In genomic region chr2:181910028-181910763, GRCh38 we compare ENCODE assay signal across 20 cellular contexts. TPM values are rescaled to one million over a fixed set of nuclear protein-coding genes. Genes with fewer than 3 reads are reported as not detected.
DNase-seq lines count a peak whose midpoint lies in the region; ATAC-seq, FAIRE-seq and TF ChIP-seq lines count a peak whose summit lies in the region.
"Had no signal": no experiment of that assay in that cellular context is flagged by ENCODE, and none has a peak within 500 bp of the region (broad histone marks: within the 10 kb centered on the region; RNA-seq: fewer than 3 reads in every experiment).

No MANE protein-coding gene starts in this region.

- RAD21 ChIA-PET in HCT116 (lab: Charles Lee; ENCODE audit: low non-redundant PET in 1 of 2, low total read pairs in 2 of 2, uncharacterized antibody in 2 of 2, unreplicated experiment in 2 of 2) = no interaction called here

- POLR2A ChIA-PET in HCT116 (lab: Charles Lee) = interaction anchor here (0.6 to 1.9 kb wide), 5 partner anchors 10 to 733 kb away, joined by 3 to 11 read pairs (median 4); no protein-coding TSS in a partner anchor

- TF ChIP-seq CTCF in HCT116 (IDR thresholded peaks at IDR 0.05 in 2 of 3, conservative IDR thresholded peaks at IDR 0.05 in 1 of 3; ENCODE audit: borderline replicate concordance in 1 of 3, insufficient read depth in 1 of 3, low read depth in 2 of 3, low read length in 2 of 3) (no peak), MM.1S (IDR thresholded peaks at IDR 0.05; ENCODE audit: low read length) (no peak), pancreas (IDR thresholded peaks at IDR 0.05) (no peak), BE2C (IDR thresholded peaks at IDR 0.05; ENCODE audit: low read depth, low read length) (no peak)

- no TSS peak for BruUV-seq in HCT116 (replicated peaks; lab: Mats Ljungman, UMichigan)

- H3K9me2 ChIP-seq in HCT116 (ENCODE audit: insufficient read depth) (no peaks in the 10 kb centered on the region), MM.1S (replicated peaks; ENCODE audit: insufficient read depth, low read length) (no peaks in the 10 kb centered on the region)

- H3K9me3 ChIP-seq in HCT116 (ENCODE audit: control insufficient read depth in 1 of 2, insufficient read depth in 1 of 2, low read depth in 1 of 2, low read length in 2 of 2) = no peaks in the 10 kb centered on the region
- no peaks in the 10 kb centered on the region for H3K9me3 ChIP-seq in MM.1S (replicated peaks; ENCODE audit: insufficient read depth, low read length)
- H3K9me3 ChIP-seq in pancreas = peaks cover 0 to 3% (median 0%) of the 10 kb centered on the region in 4 donors
- H3K9me3 ChIP-seq in BE2C = no peaks in the 10 kb centered on the region
- H3K9me3 ChIP-seq: BLaER1 treated with 17β-estradiol and CSF1 and Interleukin-3, amounts not matched to agents 10 nM and 100 nM; heart left ventricle; SJSA1 had no signal

- H3K9ac ChIP-seq in HCT116 (ENCODE audit: low read length) (no peak overlapping the region), MM.1S (ENCODE audit: low read length) (no peak overlapping the region)
- H3K9ac ChIP-seq: BLaER1 treated with 17β-estradiol and CSF1 and Interleukin-3, amounts not matched to agents 10 nM and 100 nM had no signal

- H2AFZ ChIP-seq in HCT116 (ENCODE audit: low read depth, low read length, poor library complexity, severe bottlenecking) (no peak overlapping the region), MM.1S (ENCODE audit: low read length) (no peak overlapping the region)

- H3K36me3 ChIP-seq in HCT116 (ENCODE audit: control insufficient read depth in 1 of 2, insufficient read depth in 2 of 2, low read length in 2 of 2) (peaks cover 77 to 94% of the 10 kb centered on the region in 2 experiments), MM.1S (replicated peaks; ENCODE audit: insufficient read depth, low read length) (no peaks in the 10 kb centered on the region; the same call in 1 of the 2 replicates), pancreas (peaks cover 0 to 27% (median 18%) of the 10 kb centered on the region in 3 donors), BE2C (no peaks in the 10 kb centered on the region)

- H3K27me3 ChIP-seq in HCT116 (ENCODE audit: insufficient read depth, low read length) (no peaks in the 10 kb centered on the region), MM.1S (replicated peaks; ENCODE audit: insufficient read depth, low read length) (no peaks in the 10 kb centered on the region), pancreas (no peaks in the 10 kb centered on the region), BE2C (no peaks in the 10 kb centered on the region)
- H3K27me3 ChIP-seq: BLaER1 treated with 17β-estradiol and CSF1 and Interleukin-3, amounts not matched to agents 10 nM and 100 nM; heart left ventricle; SJSA1 had no signal

- no peak for TF ChIP-seq RAD21 in HCT116 (IDR thresholded peaks at IDR 0.05; ENCODE audit: low read depth)

- peak; percentile 54 for ATAC-seq in GM18909 (IDR thresholded peaks at IDR 0.05; ENCODE audit: poor library complexity, unreplicated experiment)
- ATAC-seq in HCT116 = no peak
- no peak for ATAC-seq in pancreas
- ATAC-seq in HG02981 (IDR thresholded peaks at IDR 0.05; ENCODE audit: unreplicated experiment) = no peak
- ATAC-seq: activated T-helper 17 cell treated with anti-CD3 and anti-CD28 coated beads, Interleukin-2, amount 50 U/mL, for 72 hours; heart left ventricle; natural killer cell treated with Interleukin-12 subunit alpha and Interleukin-12 subunit beta and Interleukin-15 and Interleukin-18, amount 100 ng/mL, for 72 hours had no signal

- H3K4me1 ChIP-seq in HCT116 (ENCODE audit: control insufficient read depth in 1 of 2, insufficient read depth in 2 of 2, low read length in 2 of 2) (peaks cover 52 to 97% of the 10 kb centered on the region in 2 experiments; a peak in 3 of 4 replicates), MM.1S (ENCODE audit: low read length) (peaks cover 61% of the 10 kb centered on the region), pancreas (peaks cover 21 to 66% (median 35%) of the 10 kb centered on the region in 3 donors), BE2C (no peaks in the 10 kb centered on the region)

- H4K20me1 ChIP-seq in HCT116 (ENCODE audit: insufficient read depth) (peaks cover 63% of the 10 kb centered on the region), MM.1S (ENCODE audit: insufficient read depth, low read length) (no peaks in the 10 kb centered on the region)

- WGBS in pancreas, 2 donors = 12 to 15% methylated on average over 2 of the region's 2 CpGs

- no peak for TF ChIP-seq POLR2A in HCT116 (IDR thresholded peaks at IDR 0.05; ENCODE audit: borderline replicate concordance, extremely low read depth, insufficient read depth, insufficient read length)

- H3K27ac ChIP-seq in HCT116 (ENCODE audit: low read depth, low read length) (peak overlapping the region; percentile 29; the same call in 1 of the 2 replicates), MM.1S (ENCODE audit: low read length) (no peak overlapping the region), pancreas (peak overlapping the region in 3 of 4 donors; percentile 18 to 100 (median 57))
- H3K27ac ChIP-seq: BLaER1 treated with 17β-estradiol and CSF1 and Interleukin-3, amounts not matched to agents 10 nM and 100 nM; heart left ventricle; SJSA1 had no signal

- H3K4me3 ChIP-seq in HCT116 (replicated peaks in 1 of 2; ENCODE audit: low read depth in 1 of 2, low read length in 2 of 2) (no peak overlapping the region), MM.1S (ENCODE audit: low read length) (no peak overlapping the region), pancreas (peak overlapping the region in 2 of 4 donors; percentile 0 to 21), BE2C (ENCODE audit: low read depth, low read length) (no peak overlapping the region)
- H3K4me3 ChIP-seq: BLaER1 treated with 17β-estradiol and CSF1 and Interleukin-3, amounts not matched to agents 10 nM and 100 nM; heart left ventricle; SJSA1 had no signal

- intact Hi-C loops in HCT116 (cut with micrococcal nuclease) (no loop called here), pancreas (cut with DNase I) (no loop called here)

- no peak for FAIRE-seq in pancreas (lab: Jason Lieb, UNC)

- H3K4me2 ChIP-seq in HCT116 (ENCODE audit: low read length) (no peak overlapping the region; the same call in 1 of the 2 replicates), MM.1S (ENCODE audit: low read depth, low read length) (peak overlapping the region; percentile 19; the same call in 1 of the 2 replicates)

- H3K79me2 ChIP-seq in HCT116 (ENCODE audit: insufficient read depth, low read length) (peaks cover 100% of the 10 kb centered on the region), MM.1S (ENCODE audit: low read length) (peaks cover 24% of the 10 kb centered on the region)

- CTCF ChIA-PET in HCT116 (lab: Charles Lee) = interaction anchor here (1.3 kb wide), 1 partner anchor 43 kb away, joined by 4 read pairs; no protein-coding TSS in a partner anchor

- DNase-seq in HCT116 (ENCODE audit: low read depth, low spot score) (no peak), MM.1S (no peak), pancreas (no peak), NCI-H526 (lab: John Stamatoyannopoulos, UW) (no peak), BE2C (no peak)
- DNase-seq: activated CD8-positive, alpha-beta memory T cell treated with anti-CD3 and anti-CD28 coated beads for 24 hours; caudate nucleus; heart left ventricle; NCI-H1092 treated with DMSO at 0.1 percent for 48 hours; NCI-H2107; NCI-H748 treated with DMSO at 0.1 percent for 48 hours; stimulated activated CD4-positive, alpha-beta T cell treated with anti-CD3 and anti-CD28 coated beads, Interleukin-15, amount 100 ng/mL, for 24 hours; stimulated activated naive CD4-positive, alpha-beta T cell; trophoblast cell had no signal

- H3F3A ChIP-seq in MM.1S (ENCODE audit: insufficient read depth, low read length) = peaks cover 36% of the 10 kb centered on the region

TF ChIP-seq in HCT116, 20 proteins besides CTCF, POLR2A, EP300 and RAD21:
- TF ChIP-seq FOSL1 (IDR thresholded peaks at IDR 0.05; ENCODE audit: low read depth) (peak; percentile 7; the same call in 1 of the 2 replicates), ZNF274 (IDR thresholded peaks at IDR 0.05; ENCODE audit: low read depth, low read length) (no peak), POLR2AphosphoS5 (IDR thresholded peaks at IDR 0.05; ENCODE audit: low read depth, low read length) (peak; percentile 4; the same call in 1 of the 2 replicates), SRF (IDR thresholded peaks at IDR 0.05; ENCODE audit: low read depth) (peak; percentile 11; the same call in 1 of the 2 replicates), CEBPB (IDR thresholded peaks at IDR 0.05; ENCODE audit: low read depth) (peak; percentile 29; the same call in 1 of the 2 replicates)

RNA-seq across cellular contexts. Expression of gene ITPRID2, which starts 18.7 kb away (rescaled TPM):
- 1,605 TPM for total RNA-seq in HCT116 (2021; ENCODE audit: unreplicated experiment)
- polyA plus RNA-seq in HCT116 (2012) = 428 and 446 TPM in 2 replicates
- 100 to 1,000 TPM; 304 to 497 (median 336) TPM for total RNA-seq in pancreas
- 10 to 100 TPM; 85.6 to 99.0 TPM for polyA plus RNA-seq in pancreas
- polyA plus RNA-seq in BE2C (2012; ENCODE audit: insufficient read depth, insufficient read length, low read depth) = 24.0 TPM
